9 cellular contexts compared by ENCODE assay signal in the genomic region with DNA sequence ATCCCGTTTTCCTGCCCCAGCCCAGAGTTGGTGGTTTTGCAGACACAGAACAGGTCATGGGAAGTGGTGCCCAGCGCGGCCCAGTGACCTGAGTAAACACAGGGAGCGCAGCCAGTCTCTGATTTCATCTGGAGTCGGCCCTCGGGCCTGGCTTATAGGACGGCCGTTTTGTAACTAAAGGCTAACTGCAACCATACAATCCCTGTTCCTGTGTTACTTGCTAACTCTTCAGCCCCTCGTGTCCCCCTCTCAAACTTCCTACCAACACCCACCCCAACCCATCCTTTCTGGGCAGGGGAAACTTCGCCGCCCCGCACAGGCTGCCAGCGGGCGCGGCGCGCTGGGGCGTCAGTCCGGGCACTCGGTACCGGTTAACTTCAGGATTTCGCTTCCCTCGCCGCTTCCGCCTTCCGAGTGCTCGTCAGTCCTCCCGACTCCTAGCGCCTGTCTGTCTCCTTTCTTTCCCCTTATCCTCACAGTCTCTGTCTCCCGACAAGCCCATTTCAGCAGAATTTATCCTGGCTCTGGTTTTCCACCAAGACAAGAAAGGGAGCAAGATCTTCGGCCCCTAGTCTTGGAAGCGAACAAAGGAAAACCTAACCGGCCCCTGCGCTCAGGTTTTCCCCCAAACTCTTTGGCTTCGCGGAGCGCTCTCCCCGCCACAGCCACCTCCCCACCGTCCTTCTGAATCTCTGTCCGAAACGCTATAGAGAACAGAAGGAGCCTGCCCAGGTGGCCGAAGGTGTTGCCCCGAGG. TPM values are rescaled to one million over a fixed set of nuclear protein-coding genes. Genes with fewer than 3 reads are reported as not detected.
A peak's percentile ranks its signal among the peaks of the same experiment; 100 is the strongest.
DNase-seq lines count a peak whose midpoint lies in the region; ATAC-seq and TF ChIP-seq lines count a peak whose summit lies in the region.
"Had no signal": no experiment of that assay in that cellular context is flagged by ENCODE, and none has a peak within 500 bp of the region (broad histone marks: within the 10 kb centered on the region; RNA-seq: fewer than 3 reads in every experiment).

No MANE protein-coding gene starts in this region.

- TF ChIP-seq POLR2A in gastroesophageal sphincter (IDR thresholded peaks at IDR 0.05) = no peak

- peaks cover 39% of the 10 kb centered on the region for H3K4me1 Mint-ChIP-seq in activated CD4-positive, alpha-beta T cell treated with anti-CD3 and anti-CD28 coated beads for 36 hours

- CTCF ChIA-PET in activated CD4-positive, alpha-beta T cell treated with anti-CD3 and anti-CD28 coated beads for 36 hours (lab: Charles Lee) = interaction anchor here (0.7 to 1.2 kb wide), 2 partner anchors 15 to 89 kb away, joined by 3 to 4 read pairs; no protein-coding TSS in a partner anchor

- TF ChIP-seq EP300 in gastroesophageal sphincter (IDR thresholded peaks at IDR 0.05) = no peak

- no peaks in the 10 kb centered on the region for H3K9me3 ChIP-seq in ectodermal cell (ENCODE audit: control insufficient read depth, low read length)
- H3K9me3 ChIP-seq in neutrophil = no peaks in the 10 kb centered on the region
- no peaks in the 10 kb centered on the region for H3K9me3 ChIP-seq in gastroesophageal sphincter

- peak; percentile 33 for DNase-seq in activated CD4-positive, alpha-beta T cell treated with anti-CD3 and anti-CD28 coated beads for 36 hours
- DNase-seq in activated CD4-positive, alpha-beta T cell treated with anti-CD3 and anti-CD28 coated beads for 4 hours = no peak
- DNase-seq in NCI-H69 (lab: John Stamatoyannopoulos, UW) (peak; percentile 82), activated gamma-delta T cell treated with Interleukin-2 at 50 U/mL for 16 hours (no peak), OCI-M1 (lab: John Stamatoyannopoulos, UW) (no peak)

- intact Hi-C loops in activated CD4-positive, alpha-beta T cell treated with anti-CD3 and anti-CD28 coated beads for 36 hours (cut with DNase I, micrococcal nuclease) = no loop called here

- H3K27ac ChIP-seq in ectodermal cell (ENCODE audit: insufficient read depth, low read depth, low read length, poor library complexity, severe bottlenecking) (no peak overlapping the region), neutrophil (no peak overlapping the region), gastroesophageal sphincter (peak overlapping the region in 1 of 4 donors; percentile 12)

- 0 to 1% methylated on average over 43 of the region's 43 CpGs for WGBS in ectodermal cell, 2 experiments
- 6 to 27% methylated on average over 4 to 20 of the region's 43 CpGs for WGBS in gastroesophageal sphincter (ENCODE audit: low coverage in 1 of 2), 2 donors

- no peak overlapping the region for H3K27ac Mint-ChIP-seq in activated CD4-positive, alpha-beta T cell treated with anti-CD3 and anti-CD28 coated beads for 36 hours

- H3K36me3 ChIP-seq in ectodermal cell (ENCODE audit: control insufficient read depth, insufficient read depth, low read length) = no peaks in the 10 kb centered on the region
- no peaks in the 10 kb centered on the region for H3K36me3 ChIP-seq in neutrophil
- H3K36me3 ChIP-seq in gastroesophageal sphincter = no peaks in the 10 kb centered on the region

- POLR2A ChIA-PET in activated CD4-positive, alpha-beta T cell treated with anti-CD3 and anti-CD28 coated beads for 36 hours (lab: Charles Lee) = no interaction called here

- no peaks in the 10 kb centered on the region for H3K36me3 Mint-ChIP-seq in activated CD4-positive, alpha-beta T cell treated with anti-CD3 and anti-CD28 coated beads for 36 hours (ENCODE audit: low read depth)

- peak overlapping the region; percentile 37 for H3K4me3 ChIP-seq in ectodermal cell (ENCODE audit: insufficient read depth, low read depth, low read length)
- H3K4me3 ChIP-seq in neutrophil (ENCODE audit: low read depth in 1 of 2, low read length in 1 of 2) = peak overlapping the region; percentile 25 to 40
- peak overlapping the region in 1 of 2 donors; percentile 60 for H3K4me3 ChIP-seq in gastroesophageal sphincter

- H3K27me3 ChIP-seq in ectodermal cell (ENCODE audit: control insufficient read depth, insufficient read depth, low read length, poor library complexity, severe bottlenecking) (peaks cover 100% of the 10 kb centered on the region), neutrophil (peaks cover 100% of the 10 kb centered on the region), gastroesophageal sphincter (peaks cover 100% of the 10 kb centered on the region)

- peaks cover 34% of the 10 kb centered on the region for H3K4me1 ChIP-seq in ectodermal cell (ENCODE audit: control insufficient read depth, insufficient read depth, low read length)
- H3K4me1 ChIP-seq in neutrophil (ENCODE audit: control insufficient read depth in 1 of 2, insufficient read depth in 1 of 2, low read depth in 1 of 2, low read length in 1 of 2) = peaks cover 29 to 30% of the 10 kb centered on the region in 2 experiments
- peaks cover 0 to 58% (median 37%) of the 10 kb centered on the region in 3 donors for H3K4me1 ChIP-seq in gastroesophageal sphincter

- no peak for ATAC-seq in activated CD4-positive, alpha-beta T cell treated with anti-CD3 and anti-CD28 coated beads for 36 hours
- no peak for ATAC-seq in gastroesophageal sphincter
- ATAC-seq: activated naive CD4-positive, alpha-beta T cell treated with anti-CD3 and anti-CD28 coated beads, Interleukin-2, amount 50 U/mL, for 72 hours had no signal

- no peaks in the 10 kb centered on the region for H3K9me3 Mint-ChIP-seq in activated CD4-positive, alpha-beta T cell treated with anti-CD3 and anti-CD28 coated beads for 36 hours (ENCODE audit: low read depth)
- H3K9me3 Mint-ChIP-seq: activated naive CD4-positive, alpha-beta T cell treated with anti-CD3 and anti-CD28 coated beads, Interleukin-2, amount 50 U/mL, for 72 hours had no signal

- H3K4me3 Mint-ChIP-seq in activated CD4-positive, alpha-beta T cell treated with anti-CD3 and anti-CD28 coated beads for 36 hours = peak overlapping the region; percentile 39

- TF ChIP-seq CTCF in neutrophil (IDR thresholded peaks at IDR 0.05) (no peak), gastroesophageal sphincter (IDR thresholded peaks at IDR 0.05) (no peak)

- H3K27me3 Mint-ChIP-seq in activated CD4-positive, alpha-beta T cell treated with anti-CD3 and anti-CD28 coated beads for 36 hours = peaks cover 83% of the 10 kb centered on the region

RNA-seq across cellular contexts. Expression of a gene that starts 2.0 kb away (rescaled TPM):
- not detected for total RNA-seq in activated CD4-positive, alpha-beta T cell treated with anti-CD3 and anti-CD28 coated beads for 36 hours
- polyA plus RNA-seq in ectodermal cell (2013, experiment 1 of 4) = 2.7 TPM
- polyA plus RNA-seq in ectodermal cell (2013, experiment 2 of 4) = 1.4 TPM
- polyA plus RNA-seq in ectodermal cell (2013, experiment 3 of 4) = 1.7 TPM
- 1.8 TPM for polyA plus RNA-seq in ectodermal cell (2013, experiment 4 of 4)
- total RNA-seq in gastroesophageal sphincter = 1 to 10 TPM in 1 of 4 donors, under 1 TPM in 3; 0.42 to 1.4 (median 0.70) TPM
- total RNA-seq: activated naive CD4-positive, alpha-beta T cell treated with anti-CD3 and anti-CD28 coated beads, Interleukin-2, amount 50 U/mL, for 72 hours had no signal

Comparison
In these comparisons a context has a peak if more than half of its experiments do, and no peak if none do; other contexts are left out.
1. DNase-seq: peak in activated CD4-positive, alpha-beta T cell treated with anti-CD3 and anti-CD28 coated beads for 36 hours (single experiment) and NCI-H69 (single experiment); none in activated CD4-positive, alpha-beta T cell treated with anti-CD3 and anti-CD28 coated beads for 4 hours (0 of 2), activated gamma-delta T cell treated with Interleukin-2 at 50 U/mL for 16 hours (single experiment) and OCI-M1 (single experiment).